ENCODE assay signal across 10 cellular contexts in the genomic region with DNA sequence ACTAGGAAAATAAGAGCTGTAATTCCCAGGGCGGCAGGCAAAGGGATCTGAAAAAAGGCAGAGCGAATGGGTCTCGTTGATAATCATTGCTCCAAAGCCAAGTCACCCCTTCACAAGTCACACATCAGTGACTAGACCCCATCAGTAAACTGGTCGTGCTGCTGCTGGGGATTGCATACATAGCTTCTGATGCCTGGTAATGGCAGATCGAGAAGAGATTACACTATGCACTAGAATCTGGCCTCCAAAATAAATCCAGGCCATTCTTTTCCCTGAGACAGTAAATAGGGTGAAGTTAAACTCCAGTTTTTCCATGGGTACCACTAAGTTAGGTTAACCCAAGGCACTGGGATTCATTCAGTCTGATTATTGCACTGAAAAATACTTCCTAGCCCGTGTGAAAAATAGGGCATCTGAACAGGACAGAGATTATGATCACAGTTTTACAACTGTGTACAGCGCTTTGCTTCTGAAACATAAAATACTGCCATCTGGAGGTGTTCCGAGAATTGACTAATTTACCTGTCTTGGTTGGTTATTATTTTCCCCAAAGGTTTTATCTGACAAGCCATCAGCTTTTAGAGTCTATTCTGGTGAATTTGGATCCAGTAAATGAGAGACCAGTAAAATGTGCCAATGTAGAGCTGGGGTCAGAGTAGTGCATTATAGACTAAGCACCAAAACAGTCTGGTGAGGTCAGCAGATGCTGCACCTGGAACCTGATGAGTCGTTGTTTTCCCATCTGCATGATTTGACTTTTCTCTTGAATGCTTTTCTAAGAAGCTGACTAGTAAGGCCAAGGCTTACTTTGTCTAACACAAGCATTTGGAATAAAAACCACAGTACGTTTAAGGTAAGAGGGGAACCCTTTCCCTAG.
DNase-seq lines count a peak whose midpoint lies in the region; ATAC-seq and TF ChIP-seq lines count a peak whose summit lies in the region.
"Had no signal": no experiment of that assay in that cellular context is flagged by ENCODE, and none has a peak within 500 bp of the region (broad histone marks: within the 10 kb centered on the region; RNA-seq: fewer than 3 reads in every experiment).

No MANE protein-coding gene starts in this region.

- H4K8ac ChIP-seq in H9 (replicated peaks; ENCODE audit: insufficient read length, low read depth, low read length), result no peak overlapping the region

- no peaks in the 10 kb centered on the region for H3K79me2 ChIP-seq in H9 (ENCODE audit: insufficient read depth, low read length)

- H3K36me3 ChIP-seq in CD8-positive, alpha-beta T cell (ENCODE audit: insufficient read depth, low read length), result peaks cover 58% of the 10 kb centered on the region
- H3K36me3 ChIP-seq in kidney epithelial cell (ENCODE audit: control insufficient read depth, insufficient read depth, low read length), result no peaks in the 10 kb centered on the region

- H3K27ac Mint-ChIP-seq in CD8-positive, alpha-beta T cell, result peak overlapping the region; percentile 74
- H3K27ac Mint-ChIP-seq in H9 (peak overlapping the region in 1 of 3 experiments; percentile 86; a peak in 4 of 7 replicates), WTC11 (peak overlapping the region; percentile 79; the same call in 1 of the 2 replicates)

- no peak overlapping the region for H3K27ac ChIP-seq in CD8-positive, alpha-beta T cell (ENCODE audit: low read depth, low read length)
- no peak overlapping the region for H3K27ac ChIP-seq in H9 (ENCODE audit: insufficient read length, low read depth, low read length)

- no peak for ATAC-seq in CD8-positive, alpha-beta T cell
- ATAC-seq in WTC11, result no peak
- no peak for ATAC-seq in HG03378 (IDR thresholded peaks at IDR 0.05; ENCODE audit: unreplicated experiment)
- ATAC-seq in HG02938 (IDR thresholded peaks at IDR 0.05; ENCODE audit: unreplicated experiment), result no peak
- no peak for ATAC-seq in GM19328 (IDR thresholded peaks at IDR 0.05; ENCODE audit: unreplicated experiment)
- ATAC-seq: Right ventricle myocardium inferior had no signal

- H3K4ac ChIP-seq in H9 (ENCODE audit: low read depth, low read length), result no peak overlapping the region

- no peak overlapping the region for H2AFZ ChIP-seq in H9 (ENCODE audit: low read length)

- H3K23ac ChIP-seq in H9 (ENCODE audit: insufficient read length, low read depth, low read length), result no peak overlapping the region

- no peak overlapping the region for H2AK5ac ChIP-seq in H9 (ENCODE audit: insufficient read length, low read length)

- intact Hi-C loops in CD8-positive, alpha-beta T cell (cut with DNase I, micrococcal nuclease), result no loop called here

- H3K4me1 ChIP-seq in CD8-positive, alpha-beta T cell (ENCODE audit: insufficient read depth, low read length), result peaks cover 19% of the 10 kb centered on the region
- peaks cover 6% of the 10 kb centered on the region for H3K4me1 ChIP-seq in H9 (ENCODE audit: insufficient read depth, low read length)

- no peak overlapping the region for H3K14ac ChIP-seq in H9 (ENCODE audit: insufficient read depth, low read length)

- no peak overlapping the region for H3K9ac ChIP-seq in H9 (ENCODE audit: extremely low read depth, insufficient read length, low read length)

- H2BK20ac ChIP-seq in H9 (ENCODE audit: low read depth, low read length, poor library complexity, severe bottlenecking), result no peak overlapping the region

- H2BK15ac ChIP-seq in H9 (ENCODE audit: low read depth, low read length), result no peak overlapping the region

- no peak overlapping the region for H3K18ac ChIP-seq in H9 (ENCODE audit: insufficient read length, low read depth, low read length)

- TF ChIP-seq CTCF in CD8-positive, alpha-beta T cell (IDR thresholded peaks at IDR 0.05), result no peak
- TF ChIP-seq CTCF in H9 (conservative IDR thresholded peaks at IDR 0.05) (peak; percentile 51; the same call in 2 of the 3 replicates), WTC11 (IDR thresholded peaks at IDR 0.05) (no peak), kidney epithelial cell (IDR thresholded peaks at IDR 0.05; ENCODE audit: insufficient read depth, low read length, poor library complexity, severe bottlenecking) (peak; percentile 21)

- CTCF ChIA-PET in CD8-positive, alpha-beta T cell (lab: Charles Lee), result interaction anchor here (0.5 to 3.6 kb wide), 8 partner anchors 11 to 67 kb away, joined by 3 to 26 read pairs (median 4); no protein-coding TSS in a partner anchor
- CTCF ChIA-PET in WTC11 (lab: Charles Lee), result interaction anchor here (0.6 to 4.4 kb wide), 7 partner anchors 10 to 584 kb away, joined by 3 to 19 read pairs (median 3); no protein-coding TSS in a partner anchor

- H4K91ac ChIP-seq in H9 (ENCODE audit: insufficient read length, low read depth, low read length), result no peak overlapping the region

- POLR2A ChIA-PET in CD8-positive, alpha-beta T cell (lab: Charles Lee), result interaction anchor here (0.9 kb wide), 1 partner anchor 39 kb away, joined by 4 read pairs; no protein-coding TSS in a partner anchor
- POLR2A ChIA-PET in WTC11 (lab: Charles Lee), result no interaction called here

- H4K20me1 ChIP-seq in H9 (ENCODE audit: control insufficient read depth, insufficient read depth, insufficient read length), result no peaks in the 10 kb centered on the region

- H3K36me3 Mint-ChIP-seq in CD8-positive, alpha-beta T cell, result peaks cover 95% of the 10 kb centered on the region
- H3K36me3 Mint-ChIP-seq in H9 (ENCODE audit: insufficient read depth in 1 of 3, low read depth in 3 of 3), result peaks cover 15 to 25% (median 21%) of the 10 kb centered on the region in 3 experiments
- H3K36me3 Mint-ChIP-seq in WTC11, result peaks cover 22% of the 10 kb centered on the region

- H3K23me2 ChIP-seq in H9 (ENCODE audit: insufficient read length, low read depth, low read length, poor library complexity, severe bottlenecking), result no peaks in the 10 kb centered on the region

- no peak overlapping the region for H3T11ph ChIP-seq in H9 (ENCODE audit: low read length)

- no peak overlapping the region for H2BK120ac ChIP-seq in H9 (ENCODE audit: low read depth, low read length, poor library complexity, severe bottlenecking)

- no peak overlapping the region for H2BK12ac ChIP-seq in H9 (ENCODE audit: insufficient read length, low read depth, low read length)

- no peaks in the 10 kb centered on the region for H3K27me3 ChIP-seq in CD8-positive, alpha-beta T cell (ENCODE audit: insufficient read depth, low read length)
- H3K27me3 ChIP-seq in H9 (ENCODE audit: insufficient read depth, low read length) (no peaks in the 10 kb centered on the region), kidney epithelial cell (ENCODE audit: control insufficient read depth, insufficient read depth, low read length) (no peaks in the 10 kb centered on the region)

- no peak overlapping the region for H3K4me3 Mint-ChIP-seq in CD8-positive, alpha-beta T cell
- H3K4me3 Mint-ChIP-seq in H9 (no peak overlapping the region), WTC11 (no peak overlapping the region)

- H3K56ac ChIP-seq in H9 (ENCODE audit: insufficient read length, low read depth, low read length), result no peak overlapping the region

- no peak for DNase-seq in CD8-positive, alpha-beta T cell
- DNase-seq in H9, result no peak
- DNase-seq in WTC11 (ENCODE audit: low spot score), result no peak
- peak; percentile 70 for DNase-seq in kidney epithelial cell (ENCODE audit: low read depth)
- DNase-seq in MV-4-11 (lab: John Stamatoyannopoulos, UW), result no peak
- DNase-seq: NCI-H1436 had no signal

- H3K4me2 ChIP-seq in H9 (ENCODE audit: insufficient read depth, insufficient read length, low read length), result no peak overlapping the region

- no peak overlapping the region for H4K5ac ChIP-seq in H9 (ENCODE audit: insufficient read length, low read depth, low read length)

- no CpG with 5 or more reads among the region's 10 CpGs for WGBS in H9 (ENCODE audit: extremely low coverage, insufficient read length, low lambda C conversion rate)

- no peaks in the 10 kb centered on the region for H3K9me3 Mint-ChIP-seq in CD8-positive, alpha-beta T cell
- H3K9me3 Mint-ChIP-seq in H9, result peaks cover 0 to 3% of the 10 kb centered on the region in 2 experiments; a peak in 2 of 5 replicates
- peaks cover 7% of the 10 kb centered on the region for H3K9me3 Mint-ChIP-seq in WTC11

- no peaks in the 10 kb centered on the region for H3K79me1 ChIP-seq in H9 (ENCODE audit: insufficient read depth, low read depth, low read length, poor library complexity, severe bottlenecking)

- no peaks in the 10 kb centered on the region for H3K27me3 Mint-ChIP-seq in CD8-positive, alpha-beta T cell (ENCODE audit: low read depth)
- H3K27me3 Mint-ChIP-seq in H9 (ENCODE audit: low read depth), result no peaks in the 10 kb centered on the region
- no peaks in the 10 kb centered on the region; the same call in 1 of the 2 replicates for H3K27me3 Mint-ChIP-seq in WTC11 (ENCODE audit: low read depth)

- H3K4me1 Mint-ChIP-seq in CD8-positive, alpha-beta T cell (ENCODE audit: low read depth), result peaks cover 66% of the 10 kb centered on the region
- H3K4me1 Mint-ChIP-seq in H9 (peaks cover 28 to 37% of the 10 kb centered on the region in 2 experiments), WTC11 (peaks cover 39% of the 10 kb centered on the region)

- no peaks in the 10 kb centered on the region for H3K9me3 ChIP-seq in CD8-positive, alpha-beta T cell (ENCODE audit: low read length)
- no peaks in the 10 kb centered on the region for H3K9me3 ChIP-seq in H9 (ENCODE audit: control insufficient read depth, low read depth, low read length)

- H2BK5ac ChIP-seq in H9 (ENCODE audit: insufficient read length, low read length), result no peak overlapping the region

- no peak overlapping the region for H3K4me3 ChIP-seq in CD8-positive, alpha-beta T cell (ENCODE audit: low read depth, low read length)
- no peak overlapping the region for H3K4me3 ChIP-seq in kidney epithelial cell (ENCODE audit: low read depth, low read length)

TF ChIP-seq in WTC11, 78 proteins besides CTCF, POLR2A, EP300 and RAD21 (continues in another document):
- no peak for TF ChIP-seq ZNF219 (CRISPR knock-in tag; IDR thresholded peaks at IDR 0.05; ENCODE audit: borderline replicate concordance)

Comparison
In these comparisons a context has a peak if more than half of its experiments do, and no peak if none do; other contexts are left out.
1. CTCF ChIP-seq: peak in H9 (single experiment) and kidney epithelial cell (single experiment); none in CD8-positive, alpha-beta T cell (single experiment) and WTC11 (single experiment).